ENCODE assay signal across 2 cellular contexts in genomic region chr5:132854301-132854700, GRCh38.
TF ChIP-seq lines count a peak whose summit lies in the region.

No MANE protein-coding gene starts in this region.

TF ChIP-seq in GM23338, 12 proteins besides CTCF, POLR2A, EP300 and RAD21:
- no peak for TF ChIP-seq ZNF114 (CRISPR knock-in tag; IDR thresholded peaks at IDR 0.05)
- 0 out of 2 replicates have a peak, but pooled peaks have one; percentile 34 for TF ChIP-seq CREB1 (CRISPR knock-in tag; IDR thresholded peaks at IDR 0.05; ENCODE audit: low read depth)
- no peak for TF ChIP-seq ZNF331 (CRISPR knock-in tag; IDR thresholded peaks at IDR 0.05; ENCODE audit: low read depth)
- TF ChIP-seq EZH2phosphoT487 (IDR thresholded peaks at IDR 0.05; ENCODE audit: unreplicated experiment), result no peak
- no peak for TF ChIP-seq ETS1 (IDR thresholded peaks at IDR 0.05)
- no peak for TF ChIP-seq ZNF462 (CRISPR knock-in tag; IDR thresholded peaks at IDR 0.05)
- no peak for TF ChIP-seq EZH2 (IDR thresholded peaks at IDR 0.05; ENCODE audit: low read depth, unreplicated experiment)
- TF ChIP-seq REST (IDR thresholded peaks at IDR 0.05; ENCODE audit: unreplicated experiment), result no peak

TF ChIP-seq in SK-N-SH, 30 proteins besides CTCF, POLR2A, EP300 and RAD21:
- TF ChIP-seq JUND (IDR thresholded peaks at IDR 0.05) (no peak), TCF12 (IDR thresholded peaks at IDR 0.05) (peak; percentile 48; the same call in 1 of the 2 replicates), PBX3 (IDR thresholded peaks at IDR 0.05) (peak; percentile 52; the same call in 1 of the 2 replicates)
